In genomic region chr12:132189378-132190011, GRCh38 we compare ENCODE assay signal across 8 cellular contexts. TPM values are rescaled to one million over a fixed set of nuclear protein-coding genes. Genes with fewer than 3 reads are reported as not detected.
DNase-seq lines count a peak whose midpoint lies in the region; ATAC-seq, FAIRE-seq and TF ChIP-seq lines count a peak whose summit lies in the region.

No MANE protein-coding gene starts in this region.

- FAIRE-seq in frontal cortex (lab: Jason Lieb, UNC): no peak

- H3K36me3 Mint-ChIP-seq in Calu3 (ENCODE audit: insufficient read depth, unreplicated experiment): peaks cover 31% of the 10 kb centered on the region

- H3K4me1 ChIP-seq in subcutaneous abdominal adipose tissue (ENCODE audit: control insufficient read depth in 5 of 5, insufficient read depth in 5 of 5, low read length in 5 of 5): peaks cover 0 to 33% (median 19%) of the 10 kb centered on the region in 5 donors

- peak overlapping the region in 4 of 5 donors; percentile 42 to 71 (median 60) for H3K9ac ChIP-seq in subcutaneous abdominal adipose tissue (ENCODE audit: low read length in 5 of 5)

- peaks cover 2% of the 10 kb centered on the region for H3K9me3 Mint-ChIP-seq in Calu3 (ENCODE audit: low read depth, unreplicated experiment)

- H3K27ac ChIP-seq in subcutaneous abdominal adipose tissue (ENCODE audit: low read depth, low read length): no peak overlapping the region

- H3K9me3 ChIP-seq in subcutaneous abdominal adipose tissue (ENCODE audit: control insufficient read depth in 5 of 5, low read length in 5 of 5): peaks cover 5 to 48% (median 33%) of the 10 kb centered on the region in 5 donors

- H3K4me3 Mint-ChIP-seq in Calu3 (ENCODE audit: low read depth, unreplicated experiment): peak overlapping the region; percentile 66

- H3K4me1 Mint-ChIP-seq in Calu3 (ENCODE audit: low read depth, unreplicated experiment): peaks cover 8% of the 10 kb centered on the region

- H3K27ac Mint-ChIP-seq in Calu3 (ENCODE audit: unreplicated experiment): peak overlapping the region; percentile 3

- no peaks in the 10 kb centered on the region for H3K36me3 ChIP-seq in subcutaneous abdominal adipose tissue (ENCODE audit: control insufficient read depth in 5 of 5, insufficient read depth in 5 of 5, low read length in 5 of 5)

- no peak for TF ChIP-seq CTCF in Calu3 (IDR thresholded peaks at IDR 0.05; ENCODE audit: unreplicated experiment)

- ATAC-seq in GM21360 (IDR thresholded peaks at IDR 0.05; ENCODE audit: unreplicated experiment): peak; percentile 81

- peak; percentile 97 for DNase-seq in Calu3
- peak in 75 of 76 experiments; percentile 30 to 94 (median 86) for DNase-seq in HUDEP-2 (lab: John Stamatoyannopoulos, UW; ENCODE audit: unreplicated experiment in 76 of 76)
- DNase-seq in SHP77 treated with DMSO at 0.1 percent for 48 hours (lab: John Stamatoyannopoulos, UW): peak; percentile 52
- DNase-seq in activated gamma-delta T cell treated with Interleukin-2 at 50 U/mL for 16 hours: peak; percentile 93
- DNase-seq in frontal cortex (ENCODE audit: low spot score in 2 of 2): peak; percentile 94 to 96
- DNase-seq in non-pigmented ciliary epithelial cell (ENCODE audit: low read depth): peak; percentile 30

- CTCF ChIA-PET in Calu3 (lab: Charles Lee): interaction anchor here (0.6 to 1.3 kb wide), 5 partner anchors 11 to 36 kb away, joined by 3 to 5 read pairs (median 4); no protein-coding TSS in a partner anchor

- H3K4me3 ChIP-seq in subcutaneous abdominal adipose tissue (ENCODE audit: low read depth in 1 of 5, low read length in 5 of 5): peak overlapping the region; percentile 55 to 78 (median 71)

- H3K27me3 Mint-ChIP-seq in Calu3 (ENCODE audit: unreplicated experiment): peaks cover 56% of the 10 kb centered on the region

- peaks cover 0 to 11% (median 3%) of the 10 kb centered on the region in 5 donors for H3K27me3 ChIP-seq in subcutaneous abdominal adipose tissue (ENCODE audit: control insufficient read depth in 5 of 5, insufficient read depth in 4 of 5, low read length in 5 of 5)

- intact Hi-C loops in Calu3 (cut with micrococcal nuclease; ENCODE audit: unreplicated experiment): no loop called here

- BruUV-seq in Calu3 (replicated peaks; lab: Mats Ljungman, UMichigan): no TSS peak

RNA-seq across cellular contexts. Expression of gene NOC4L, which starts 45.2 kb away (rescaled TPM):
- total RNA-seq in Calu3 (2022) (62.5 and 67.3 TPM in 2 replicates), frontal cortex (9.0 TPM)

RNA-seq across cellular contexts. Expression of gene DDX51, which starts 45.4 kb away (rescaled TPM):
- 46.3 and 48.0 TPM in 2 replicates for total RNA-seq in Calu3 (2022)
- 11.0 TPM for total RNA-seq in frontal cortex

Comparison
In these comparisons a context has a peak if more than half of its experiments do, and no peak if none do; other contexts are left out.
1. DNase-seq: peak in every context shown above with its lines; median percentile 97 in Calu3; 95 in frontal cortex; 93 in activated gamma-delta T cell treated with Interleukin-2 at 50 U/mL for 16 hours; 86 in HUDEP-2; 52 in SHP77 treated with DMSO at 0.1 percent for 48 hours; 30 in non-pigmented ciliary epithelial cell.